Comparison of ENCODE assay signal across 9 cellular contexts in genomic region chr22:29074276-29074625, GRCh38. TPM values are rescaled to one million over a fixed set of nuclear protein-coding genes. Genes with fewer than 3 reads are reported as not detected.
DNase-seq lines count a peak whose midpoint lies in the region; ATAC-seq, FAIRE-seq and TF ChIP-seq lines count a peak whose summit lies in the region.
"Had no signal": no experiment of that assay in that cellular context is flagged by ENCODE, and none has a peak within 500 bp of the region (broad histone marks: within the 10 kb centered on the region; RNA-seq: fewer than 3 reads in every experiment).

No MANE protein-coding gene starts in this region.

- H2AK5ac ChIP-seq in IMR-90 (ENCODE audit: low read depth, low read length), result 0 out of 2 replicates have a peak overlapping the region, but pooled peaks have one; percentile 8

- H3K4me2 ChIP-seq in IMR-90 (ENCODE audit: low read depth, low read length), result peak overlapping the region; percentile 80; the same call in 1 of the 2 replicates

- ATAC-seq in IMR-90 (ENCODE audit: low read depth) (no peak), right lobe of liver (no peak)
- ATAC-seq in stimulated activated naive B cell treated with anti-CD40 and anti-IgM and Interleukin-4, amounts not matched to agents 10 μg/mL and 1 μg/mL and 100 μg/mL, for 72 hours (replicated peaks), result no peak

- no peak overlapping the region for H3K9ac ChIP-seq in IMR-90 (ENCODE audit: low read depth, low read length)

- TF ChIP-seq POLR2A in IMR-90 (IDR thresholded peaks at IDR 0.05; ENCODE audit: low read depth, low read length), result no peak
- no peak for TF ChIP-seq POLR2A in right lobe of liver (IDR thresholded peaks at IDR 0.05)

- H3K79me1 ChIP-seq in IMR-90 (ENCODE audit: low read depth in 1 of 2, low read length in 2 of 2), result no peaks in the 10 kb centered on the region

- WGBS in IMR-90 (ENCODE audit: extremely low coverage in 2 of 2, insufficient read length in 1 of 2), 2 experiments, result no CpG with 5 or more reads among the region's 8 CpGs
- WGBS in right lobe of liver (ENCODE audit: insufficient coverage, low coverage, low lambda C conversion rate, missing lambda C conversion rate), result 22% methylated on average over 4 of the region's 8 CpGs

- H2AK9ac ChIP-seq in IMR-90 (replicated peaks; ENCODE audit: low read depth, low read length, poor library complexity), result no peak overlapping the region

- no peak overlapping the region for H3K14ac ChIP-seq in IMR-90 (replicated peaks; ENCODE audit: low read depth, low read length)

- H3K27me3 Mint-ChIP-seq in stimulated activated naive B cell treated with anti-CD40 and anti-IgM and Interleukin-4, amounts not matched to agents 10 μg/mL and 1 μg/mL and 100 μg/mL, for 72 hours, result peaks cover 57 to 79% of the 10 kb centered on the region in 2 donors

- H3K36me3 ChIP-seq in IMR-90 (ENCODE audit: control insufficient read depth, insufficient read depth, low read length) (no peaks in the 10 kb centered on the region), bronchial epithelial cell (ENCODE audit: control insufficient read depth, insufficient read depth, low read length) (no peaks in the 10 kb centered on the region), right lobe of liver (no peaks in the 10 kb centered on the region)

- H3K27ac ChIP-seq in IMR-90 (ENCODE audit: insufficient read depth, low read length), result no peak overlapping the region
- H3K27ac ChIP-seq in right lobe of liver, result peak overlapping the region in 1 of 3 donors; percentile 51

- peak overlapping the region; percentile 80 for H2AFZ ChIP-seq in IMR-90 (replicated peaks; ENCODE audit: low read length, poor library complexity)

- no peak overlapping the region for H2BK20ac ChIP-seq in IMR-90 (ENCODE audit: low read depth, low read length)

- H3K4ac ChIP-seq in IMR-90 (ENCODE audit: low read depth, low read length), result no peak overlapping the region

- BruUV-seq in IMR-90 (replicated peaks; lab: Mats Ljungman, UMichigan), result no TSS peak

- H3K9me3 Mint-ChIP-seq in stimulated activated naive B cell treated with anti-CD40 and anti-IgM and Interleukin-4, amounts not matched to agents 10 μg/mL and 1 μg/mL and 100 μg/mL, for 72 hours, result no peaks in the 10 kb centered on the region

- no peak overlapping the region for H4K5ac ChIP-seq in IMR-90 (ENCODE audit: low read depth, low read length)

- intact Hi-C loops in IMR-90 (cut with micrococcal nuclease), result loop anchor here (5.0 kb wide), 1 partner anchor 78 kb away; no protein-coding TSS in a partner anchor
- intact Hi-C loops in right lobe of liver (cut with DNase I), result no loop called here

- CTCF ChIA-PET in IMR-90 (lab: Yijun Ruan, JAX), result no interaction called here

- no peak overlapping the region for H2BK15ac ChIP-seq in IMR-90 (ENCODE audit: low read depth, low read length)

- H3K4me1 Mint-ChIP-seq in stimulated activated naive B cell treated with anti-CD40 and anti-IgM and Interleukin-4, amounts not matched to agents 10 μg/mL and 1 μg/mL and 100 μg/mL, for 72 hours, result peaks cover 22 to 33% of the 10 kb centered on the region in 2 donors

- H4K20me1 ChIP-seq in IMR-90 (ENCODE audit: insufficient read depth, low read length), result no peaks in the 10 kb centered on the region

- H3K4me1 ChIP-seq in IMR-90 (ENCODE audit: control insufficient read depth, insufficient read depth, low read length) (no peaks in the 10 kb centered on the region), right lobe of liver (peaks cover 0 to 24% (median 4%) of the 10 kb centered on the region in 4 donors)

- no peak for TF ChIP-seq CTCF in IMR-90 (conservative IDR thresholded peaks at IDR 0.05; ENCODE audit: low read depth, low read length)
- TF ChIP-seq CTCF in bronchial epithelial cell (IDR thresholded peaks at IDR 0.05; ENCODE audit: insufficient read depth, low read length, severe bottlenecking), result no peak
- no peak for TF ChIP-seq CTCF in right lobe of liver (IDR thresholded peaks at IDR 0.05)

- no peak for FAIRE-seq in bronchial epithelial cell (lab: Jason Lieb, UNC)

- H4K91ac ChIP-seq in IMR-90 (ENCODE audit: insufficient read depth, low read depth, low read length), result no peak overlapping the region

- peaks cover 26% of the 10 kb centered on the region for H3K27me3 ChIP-seq in IMR-90 (ENCODE audit: control insufficient read depth, insufficient read depth, low read length)
- H3K27me3 ChIP-seq in bronchial epithelial cell (ENCODE audit: control insufficient read depth, insufficient read depth, low read length), result no peaks in the 10 kb centered on the region
- H3K27me3 ChIP-seq in right lobe of liver, result no peaks in the 10 kb centered on the region

- H3K36me3 Mint-ChIP-seq in stimulated activated naive B cell treated with anti-CD40 and anti-IgM and Interleukin-4, amounts not matched to agents 10 μg/mL and 1 μg/mL and 100 μg/mL, for 72 hours, result no peaks in the 10 kb centered on the region

- TF ChIP-seq RAD21 in IMR-90 (IDR thresholded peaks at IDR 0.05; ENCODE audit: low read length), result no peak

- no peak overlapping the region for H3K56ac ChIP-seq in IMR-90 (ENCODE audit: extremely low read depth, insufficient read depth, low read length)

- dilution Hi-C loops in IMR-90 (cut with HindIII; ENCODE audit: low sequenced_read_pairs, unreplicated experiment), result no loop called here

- no peak overlapping the region for H3K18ac ChIP-seq in IMR-90 (ENCODE audit: low read depth, low read length)

- H3K4me3 Mint-ChIP-seq in stimulated activated naive B cell treated with anti-CD40 and anti-IgM and Interleukin-4, amounts not matched to agents 10 μg/mL and 1 μg/mL and 100 μg/mL, for 72 hours, result peak overlapping the region; percentile 77 to 81

- in situ Hi-C loops in IMR-90 (cut with MboI; ENCODE audit: low sequenced_read_pairs), result no loop called here

- no peak overlapping the region for H2BK120ac ChIP-seq in IMR-90 (ENCODE audit: low read depth, low read length)

- H3K4me3 ChIP-seq in IMR-90 (ENCODE audit: insufficient read depth, low read depth, low read length), result no peak overlapping the region; the same call in 1 of the 2 replicates
- peak overlapping the region; percentile 80 for H3K4me3 ChIP-seq in bronchial epithelial cell (ENCODE audit: low read depth, low read length)
- peak overlapping the region; percentile 54 to 65 (median 54) for H3K4me3 ChIP-seq in right lobe of liver

- no peak overlapping the region for H3K23ac ChIP-seq in IMR-90 (ENCODE audit: low read depth, low read length)

- no peak overlapping the region for H2BK5ac ChIP-seq in IMR-90 (ENCODE audit: low read depth, low read length, poor library complexity, severe bottlenecking)

- no peak overlapping the region for H4K8ac ChIP-seq in IMR-90 (ENCODE audit: low read depth in 2 of 2, low read length in 2 of 2)

- POLR2A ChIA-PET in IMR-90 (lab: Charles Lee; ENCODE audit: unreplicated experiment), result no interaction called here

- DNase-seq in IMR-90, result no peak
- no peak for DNase-seq in bronchial epithelial cell (ENCODE audit: low read depth)
- no peak for DNase-seq in right lobe of liver
- DNase-seq in stimulated activated naive B cell treated with anti-CD40 and anti-IgM and Interleukin-4, amounts not matched to agents 10 μg/mL and 1 μg/mL and 100 μg/mL, for 72 hours, result no peak
- no peak for DNase-seq in EL
- no peak for DNase-seq in NCI-H1417 (lab: John Stamatoyannopoulos, UW)
- no peak for DNase-seq in DMS53 (lab: John Stamatoyannopoulos, UW)
- DNase-seq in NCI-H2107 (lab: John Stamatoyannopoulos, UW), result no peak
- DNase-seq: NCI-H345 had no signal

- peaks cover 2% of the 10 kb centered on the region; the same call in 1 of the 2 replicates for H3K9me1 ChIP-seq in IMR-90 (ENCODE audit: insufficient read depth, low read length)

- no peak overlapping the region for H3K27ac Mint-ChIP-seq in stimulated activated naive B cell treated with anti-CD40 and anti-IgM and Interleukin-4, amounts not matched to agents 10 μg/mL and 1 μg/mL and 100 μg/mL, for 72 hours

- H3K9me3 ChIP-seq in IMR-90 (ENCODE audit: control insufficient read depth, insufficient read depth, low read length) (no peaks in the 10 kb centered on the region), right lobe of liver (no peaks in the 10 kb centered on the region)

TF ChIP-seq in IMR-90, 13 proteins besides CTCF, POLR2A, EP300 and RAD21:
- TF ChIP-seq, protein P1, sequence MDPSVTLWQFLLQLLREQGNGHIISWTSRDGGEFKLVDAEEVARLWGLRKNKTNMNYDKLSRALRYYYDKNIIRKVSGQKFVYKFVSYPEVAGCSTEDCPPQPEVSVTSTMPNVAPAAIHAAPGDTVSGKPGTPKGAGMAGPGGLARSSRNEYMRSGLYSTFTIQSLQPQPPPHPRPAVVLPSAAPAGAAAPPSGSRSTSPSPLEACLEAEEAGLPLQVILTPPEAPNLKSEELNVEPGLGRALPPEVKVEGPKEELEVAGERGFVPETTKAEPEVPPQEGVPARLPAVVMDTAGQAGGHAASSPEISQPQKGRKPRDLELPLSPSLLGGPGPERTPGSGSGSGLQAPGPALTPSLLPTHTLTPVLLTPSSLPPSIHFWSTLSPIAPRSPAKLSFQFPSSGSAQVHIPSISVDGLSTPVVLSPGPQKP (IDR thresholded peaks at IDR 0.05; ENCODE audit: borderline replicate concordance, low read depth, low read length), result no peak
- TF ChIP-seq MAZ (IDR thresholded peaks at IDR 0.05; ENCODE audit: borderline replicate concordance, low read depth, low read length) (no peak), CEBPB (IDR thresholded peaks at IDR 0.05; ENCODE audit: low read depth, low read length) (no peak), RFX5 (IDR thresholded peaks at IDR 0.05; ENCODE audit: low read depth, low read length) (no peak), FOS (IDR thresholded peaks at IDR 0.05; ENCODE audit: low read depth, low read length) (no peak), BHLHE40 (IDR thresholded peaks at IDR 0.05; ENCODE audit: low read depth, low read length) (no peak), MAFK (IDR thresholded peaks at IDR 0.05; ENCODE audit: low read depth, low read length) (no peak), CHD1 (IDR thresholded peaks at IDR 0.05; ENCODE audit: low read depth, low read length) (no peak), RCOR1 (IDR thresholded peaks at IDR 0.05; ENCODE audit: insufficient replicate concordance, low read length) (no peak), SMC3 (IDR thresholded peaks at IDR 0.05; ENCODE audit: low read depth, low read length) (no peak), MXI1 (IDR thresholded peaks at IDR 0.05; ENCODE audit: borderline replicate concordance, low read depth, low read length) (no peak)
TF ChIP-seq in IMR-90: peak in this region for 0.

RNA-seq across cellular contexts. Expression of gene KREMEN1, which starts 1.4 kb away (rescaled TPM):
- total RNA-seq in IMR-90 (2012; rRNA removed) (2.5 and 2.9 TPM in 2 replicates), bronchial epithelial cell (5.8 and 15.9 TPM in 2 replicates), right lobe of liver (1 to 10 TPM; 1.7 to 6.7 (median 3.0) TPM)
- 4.6 and 5.1 TPM in 2 replicates for polyA plus RNA-seq in IMR-90 (2012; rRNA removed)
- polyA plus RNA-seq in IMR-90 (2012; cell fraction: cytosol; rRNA removed), result 2.1 and 4.9 TPM in 2 replicates
- polyA plus RNA-seq in IMR-90 (2012; cell fraction: nucleus; rRNA removed; ENCODE audit: low replicate concordance), result 2.4 and 2.8 TPM in 2 replicates

RNA-seq across cellular contexts. Expression of gene C22orf31, which starts 12.6 kb away (rescaled TPM):
- total RNA-seq in IMR-90 (2012; rRNA removed) (not detected in 2 replicates), bronchial epithelial cell (not detected in 2 replicates), right lobe of liver (not detected)
- polyA plus RNA-seq in IMR-90 (2012; rRNA removed), result not detected in 2 replicates
- not detected in 2 replicates for polyA plus RNA-seq in IMR-90 (2012; cell fraction: cytosol; rRNA removed)
- polyA plus RNA-seq in IMR-90 (2012; cell fraction: nucleus; rRNA removed; ENCODE audit: low replicate concordance), result not detected in 2 replicates
